Comparison of ENCODE assay signal across 39 cellular contexts in genomic region chr6:98156580-98156979, GRCh38.
"Had no signal": no experiment of that assay in that cellular context is flagged by ENCODE, and none has a peak within 500 bp of the region (broad histone marks: within the 10 kb centered on the region; RNA-seq: fewer than 3 reads in every experiment).

No MANE protein-coding gene starts in this region.

- H3K27ac ChIP-seq: ascending aorta, cardiac muscle cell, VCaP had no signal

- H3K27me3 Mint-ChIP-seq: activated B cell treated with CpG ODN at 0.5 μM for 24 hours; activated CD4-positive, alpha-beta memory T cell treated with anti-CD3 and anti-CD28 coated beads for 36 hours; activated CD4-positive, alpha-beta T cell treated with anti-CD3 and anti-CD28 coated beads, Interleukin-2, amount 10 ng/mL, durations not matched to agents 24 days and 14 days; activated CD8-positive, alpha-beta T cell treated with anti-CD3 and anti-CD28 coated beads for 36 hours; activated naive CD4-positive, alpha-beta T cell treated with anti-CD3 and anti-CD28 coated beads, Interleukin-2, amount 10 ng/mL, durations not matched to agents 7 days and 5 days; activated naive CD4-positive, alpha-beta T cell treated with anti-CD3 and anti-CD28 coated beads, Interleukin-2, amount 50 U/mL, for 24 hours; activated naive CD8-positive, alpha-beta T cell; activated naive CD8-positive, alpha-beta T cell treated with anti-CD3 and anti-CD28 coated beads, Interleukin-2, amount 10 ng/mL, durations not matched to agents 7 days and 5 days; activated naive CD8-positive, alpha-beta T cell treated with anti-CD3 and anti-CD28 coated beads, Interleukin-2, amount 50 U/mL, for 24 hours; activated T-helper 17 cell treated with anti-CD3 and anti-CD28 coated beads, Interleukin-2, amount 50 U/mL, for 72 hours; brain; central memory CD8-positive, alpha-beta T cell had no signal

- H3K4me3 Mint-ChIP-seq: activated B cell treated with CpG ODN at 0.5 μM for 24 hours; activated CD4-positive, alpha-beta memory T cell treated with anti-CD3 and anti-CD28 coated beads for 36 hours; activated CD4-positive, alpha-beta T cell treated with anti-CD3 and anti-CD28 coated beads, Interleukin-2, amount 10 ng/mL, durations not matched to agents 24 days and 14 days; activated CD8-positive, alpha-beta T cell treated with anti-CD3 and anti-CD28 coated beads for 36 hours; activated naive CD4-positive, alpha-beta T cell treated with anti-CD3 and anti-CD28 coated beads, Interleukin-2, amount 10 ng/mL, durations not matched to agents 7 days and 5 days; activated naive CD4-positive, alpha-beta T cell treated with anti-CD3 and anti-CD28 coated beads, Interleukin-2, amount 50 U/mL, for 24 hours; activated naive CD8-positive, alpha-beta T cell; activated naive CD8-positive, alpha-beta T cell treated with anti-CD3 and anti-CD28 coated beads, Interleukin-2, amount 10 ng/mL, durations not matched to agents 7 days and 5 days; activated naive CD8-positive, alpha-beta T cell treated with anti-CD3 and anti-CD28 coated beads, Interleukin-2, amount 50 U/mL, for 24 hours; activated T-cell treated with anti-CD3 and anti-CD28 coated beads, Interleukin-2, amount 50 U/mL, for 4 hours; activated T-cell treated with anti-CD3 and anti-CD28 coated beads, Interleukin-2, amount 50 U/mL, for 72 hours; activated T-helper 1 cell treated with anti-CD3 and anti-CD28 coated beads, Interleukin-12 subunit alpha, Interleukin-12 subunit beta, Interleukin-2, Interleukin-4 antibody, amounts not matched to agents 30 ng/mL and 10 ng/mL and 1 ng/mL, durations not matched to agents 14 hours and 24 hours and 36 hours; activated T-helper 17 cell treated with anti-CD3 and anti-CD28 coated beads, Interleukin-2, amount 50 U/mL, for 72 hours; brain; central memory CD8-positive, alpha-beta T cell; T-helper 1 cell treated with Interleukin-12 subunit alpha and Interleukin-12 subunit beta and Interleukin-4 antibody, amounts not matched to agents 30 μg/mL and 1 μg/mL, for 36 hours; T-helper 2 cell treated with Interferon-gamma antibody and Interleukin-4, amounts not matched to agents 5 μg/mL and 100 μg/mL, for 36 hours had no signal

- H3K27ac Mint-ChIP-seq: activated B cell treated with CpG ODN at 0.5 μM for 24 hours; activated CD4-positive, alpha-beta memory T cell treated with anti-CD3 and anti-CD28 coated beads for 36 hours; activated CD4-positive, alpha-beta T cell treated with anti-CD3 and anti-CD28 coated beads, Interleukin-2, amount 10 ng/mL, durations not matched to agents 24 days and 14 days; activated CD8-positive, alpha-beta T cell treated with anti-CD3 and anti-CD28 coated beads for 36 hours; activated naive CD4-positive, alpha-beta T cell treated with anti-CD3 and anti-CD28 coated beads, Interleukin-2, amount 10 ng/mL, durations not matched to agents 7 days and 5 days; activated naive CD4-positive, alpha-beta T cell treated with anti-CD3 and anti-CD28 coated beads, Interleukin-2, amount 50 U/mL, for 24 hours; activated naive CD8-positive, alpha-beta T cell; activated naive CD8-positive, alpha-beta T cell treated with anti-CD3 and anti-CD28 coated beads, Interleukin-2, amount 10 ng/mL, durations not matched to agents 7 days and 5 days; activated naive CD8-positive, alpha-beta T cell treated with anti-CD3 and anti-CD28 coated beads, Interleukin-2, amount 50 U/mL, for 24 hours; activated T-cell treated with anti-CD3 and anti-CD28 coated beads, Interleukin-2, amount 50 U/mL, for 72 hours; activated T-helper 1 cell treated with anti-CD3 and anti-CD28 coated beads, Interleukin-12 subunit alpha, Interleukin-12 subunit beta, Interleukin-2, Interleukin-4 antibody, amounts not matched to agents 30 ng/mL and 10 ng/mL and 1 ng/mL, durations not matched to agents 14 hours and 24 hours and 36 hours; activated T-helper 17 cell treated with anti-CD3 and anti-CD28 coated beads, Interleukin-2, amount 50 U/mL, for 72 hours; brain; T-helper 1 cell treated with Interleukin-12 subunit alpha and Interleukin-12 subunit beta and Interleukin-4 antibody, amounts not matched to agents 30 μg/mL and 1 μg/mL, for 36 hours; T-helper 2 cell treated with Interferon-gamma antibody and Interleukin-4, amounts not matched to agents 5 μg/mL and 100 μg/mL, for 36 hours had no signal

- H3K4me1 ChIP-seq: ascending aorta had no signal

- H3K36me3 ChIP-seq: ascending aorta, cardiac muscle cell had no signal

- H3K27me3 ChIP-seq: ascending aorta, cardiac muscle cell had no signal

- H3K36me3 Mint-ChIP-seq: activated CD4-positive, alpha-beta memory T cell treated with anti-CD3 and anti-CD28 coated beads for 36 hours; activated naive CD4-positive, alpha-beta T cell treated with anti-CD3 and anti-CD28 coated beads, Interleukin-2, amount 10 ng/mL, durations not matched to agents 7 days and 5 days; activated naive CD4-positive, alpha-beta T cell treated with anti-CD3 and anti-CD28 coated beads, Interleukin-2, amount 50 U/mL, for 24 hours; activated naive CD8-positive, alpha-beta T cell; activated naive CD8-positive, alpha-beta T cell treated with anti-CD3 and anti-CD28 coated beads, Interleukin-2, amount 10 ng/mL, durations not matched to agents 7 days and 5 days had no signal

- ATAC-seq: activated CD8-positive, alpha-beta T cell treated with anti-CD3 and anti-CD28 coated beads for 36 hours; activated naive CD8-positive, alpha-beta T cell treated with anti-CD3 and anti-CD28 coated beads, Interleukin-2, amount 50 U/mL, for 24 hours; activated T-cell treated with anti-CD3 and anti-CD28 coated beads, Interleukin-2, amount 50 U/mL, for 4 hours; activated T-cell treated with anti-CD3 and anti-CD28 coated beads, Interleukin-2, amount 50 U/mL, for 72 hours; activated T-helper 17 cell treated with anti-CD3 and anti-CD28 coated beads, Interleukin-2, amount 50 U/mL, for 72 hours had no signal

- FAIRE-seq: bronchial epithelial cell, TTC549 had no signal

- DNase-seq: activated B cell treated with CpG ODN at 0.5 μM for 24 hours; activated CD4-positive, alpha-beta memory T cell treated with anti-CD3 and anti-CD28 coated beads for 36 hours; activated CD4-positive, alpha-beta T cell treated with anti-CD3 and anti-CD28 coated beads for 4 hours; activated CD4-positive, alpha-beta T cell treated with anti-CD3 and anti-CD28 coated beads, Interleukin-2, amount 10 ng/mL, durations not matched to agents 24 days and 14 days; activated CD4-positive, alpha-beta T cell treated with anti-CD3 and anti-CD28 coated beads, Interleukin-2, amount 50 U/mL, for 1 hour; activated CD4-positive, alpha-beta T cell treated with anti-CD3 and anti-CD28 coated beads, Interleukin-2, amount 50 U/mL, for 4 hours; activated CD4-positive, CD25-positive, alpha-beta regulatory T cell treated with anti-CD3 and anti-CD28 coated beads, Interleukin-2, amount 50 U/mL, for 72 hours; activated CD8-positive, alpha-beta memory T cell treated with anti-CD3 and anti-CD28 coated beads, Interleukin-2, amount 50 U/mL, for 4 hours; activated CD8-positive, alpha-beta T cell treated with anti-CD3 and anti-CD28 coated beads for 36 hours; activated effector memory CD4-positive, alpha-beta T cell treated with anti-CD3 and anti-CD28 coated beads, Interleukin-2, amount 50 U/mL, for 16 hours; activated gamma-delta T cell treated with Interleukin-2 at 50 U/mL for 16 hours; activated naive CD4-positive, alpha-beta T cell treated with anti-CD3 and anti-CD28 coated beads, Interleukin-2, amount 10 ng/mL, durations not matched to agents 7 days and 5 days; activated naive CD4-positive, alpha-beta T cell treated with Interleukin-2 at 50 U/mL for 16 hours; activated naive CD8-positive, alpha-beta T cell treated with anti-CD3 and anti-CD28 coated beads, Interleukin-2, amount 10 ng/mL, durations not matched to agents 7 days and 5 days; activated naive CD8-positive, alpha-beta T cell treated with anti-CD3 and anti-CD28 coated beads, Interleukin-2, amount 50 U/mL, for 24 hours; activated T-cell treated with anti-CD3 and anti-CD28 coated beads for 4 hours; activated T-cell treated with anti-CD3 and anti-CD28 coated beads, Interleukin-2, amount 50 U/mL, for 1 hour; activated T-cell treated with anti-CD3 and anti-CD28 coated beads, Interleukin-2, amount 50 U/mL, for 4 hours; activated T-cell treated with anti-CD3 and anti-CD28 coated beads, Interleukin-2, amount 50 U/mL, for 72 hours; amygdala; anterior cingulate cortex; caudate nucleus; cerebellar nuclear complex; T-helper 1 cell; T-helper 2 cell; T-helper 9 cell had no signal

- H3K4me3 ChIP-seq: ascending aorta, cardiac muscle cell had no signal

- H3K4me1 Mint-ChIP-seq: activated B cell treated with CpG ODN at 0.5 μM for 24 hours; activated CD4-positive, alpha-beta T cell treated with anti-CD3 and anti-CD28 coated beads, Interleukin-2, amount 10 ng/mL, durations not matched to agents 24 days and 14 days; activated naive CD4-positive, alpha-beta T cell treated with anti-CD3 and anti-CD28 coated beads, Interleukin-2, amount 10 ng/mL, durations not matched to agents 7 days and 5 days; activated naive CD4-positive, alpha-beta T cell treated with anti-CD3 and anti-CD28 coated beads, Interleukin-2, amount 50 U/mL, for 24 hours; activated naive CD8-positive, alpha-beta T cell treated with anti-CD3 and anti-CD28 coated beads, Interleukin-2, amount 10 ng/mL, durations not matched to agents 7 days and 5 days; activated naive CD8-positive, alpha-beta T cell treated with anti-CD3 and anti-CD28 coated beads, Interleukin-2, amount 50 U/mL, for 24 hours; activated T-helper 17 cell treated with anti-CD3 and anti-CD28 coated beads, Interleukin-2, amount 50 U/mL, for 72 hours; brain; central memory CD8-positive, alpha-beta T cell had no signal

- H3K9me3 ChIP-seq: ascending aorta had no signal
